In genomic region chr5:68646142-68646541, GRCh38 we compare ENCODE assay signal across 1 cellular context.
TF ChIP-seq lines count a peak whose summit lies in the region.

No MANE protein-coding gene starts in this region.

TF ChIP-seq in HepG2, 621 proteins besides CTCF, POLR2A, EP300 and RAD21 (continued from another document):
- no peak for TF ChIP-seq PTBP1 (IDR thresholded peaks at IDR 0.05; ENCODE audit: low read depth, low read length, poor library complexity, severe bottlenecking)
- TF ChIP-seq ZNF441 (CRISPR knock-in tag; IDR thresholded peaks at IDR 0.05; ENCODE audit: borderline replicate concordance) = no peak
- TF ChIP-seq HDAC2 (CRISPR knock-in tag; IDR thresholded peaks at IDR 0.05) = no peak
- no peak for TF ChIP-seq CBX1 (IDR thresholded peaks at IDR 0.05; ENCODE audit: low read depth)
- TF ChIP-seq ZNF615 (CRISPR knock-in tag; IDR thresholded peaks at IDR 0.05; ENCODE audit: borderline replicate concordance) = no peak
- no peak for TF ChIP-seq ZNF792 (CRISPR knock-in tag; IDR thresholded peaks at IDR 0.05)
- TF ChIP-seq ZNF710 (CRISPR knock-in tag; IDR thresholded peaks at IDR 0.05; ENCODE audit: borderline replicate concordance) = no peak
- no peak for TF ChIP-seq ZNF614 (CRISPR knock-in tag; IDR thresholded peaks at IDR 0.05; ENCODE audit: borderline replicate concordance)
- TF ChIP-seq, protein P1, sequence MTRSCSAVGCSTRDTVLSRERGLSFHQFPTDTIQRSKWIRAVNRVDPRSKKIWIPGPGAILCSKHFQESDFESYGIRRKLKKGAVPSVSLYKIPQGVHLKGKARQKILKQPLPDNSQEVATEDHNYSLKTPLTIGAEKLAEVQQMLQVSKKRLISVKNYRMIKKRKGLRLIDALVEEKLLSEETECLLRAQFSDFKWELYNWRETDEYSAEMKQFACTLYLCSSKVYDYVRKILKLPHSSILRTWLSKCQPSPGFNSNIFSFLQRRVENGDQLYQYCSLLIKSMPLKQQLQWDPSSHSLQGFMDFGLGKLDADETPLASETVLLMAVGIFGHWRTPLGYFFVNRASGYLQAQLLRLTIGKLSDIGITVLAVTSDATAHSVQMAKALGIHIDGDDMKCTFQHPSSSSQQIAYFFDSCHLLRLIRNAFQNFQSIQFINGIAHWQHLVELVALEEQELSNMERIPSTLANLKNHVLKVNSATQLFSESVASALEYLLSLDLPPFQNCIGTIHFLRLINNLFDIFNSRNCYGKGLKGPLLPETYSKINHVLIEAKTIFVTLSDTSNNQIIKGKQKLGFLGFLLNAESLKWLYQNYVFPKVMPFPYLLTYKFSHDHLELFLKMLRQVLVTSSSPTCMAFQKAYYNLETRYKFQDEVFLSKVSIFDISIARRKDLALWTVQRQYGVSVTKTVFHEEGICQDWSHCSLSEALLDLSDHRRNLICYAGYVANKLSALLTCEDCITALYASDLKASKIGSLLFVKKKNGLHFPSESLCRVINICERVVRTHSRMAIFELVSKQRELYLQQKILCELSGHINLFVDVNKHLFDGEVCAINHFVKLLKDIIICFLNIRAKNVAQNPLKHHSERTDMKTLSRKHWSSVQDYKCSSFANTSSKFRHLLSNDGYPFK (CRISPR knock-in tag; IDR thresholded peaks at IDR 0.05; ENCODE audit: borderline replicate concordance) = no peak
